In genomic region chr1:120561767-120562166, GRCh38 we compare ENCODE assay signal across 7 cellular contexts.
A peak's percentile ranks its signal among the peaks of the same experiment; 100 is the strongest.
DNase-seq lines count a peak whose midpoint lies in the region; ATAC-seq, FAIRE-seq and TF ChIP-seq lines count a peak whose summit lies in the region.
"Not testable (repeated sequence)": the region's sequence is repeated elsewhere in the genome, so short reads cannot be mapped to it uniquely, and the experiment has no call there.

No MANE protein-coding gene starts in this region.

- not testable (repeated sequence) for H2AFZ ChIP-seq in KMS-11 (ENCODE audit: low read depth); GM12878 (ENCODE audit: control insufficient read depth, low read depth, low read length)

- not testable (repeated sequence) for FAIRE-seq in GM12878 (lab: Jason Lieb, UNC)

- SMC1A ChIA-PET in GM12878 (lab: Charles Lee; ENCODE audit: uncharacterized antibody, unreplicated experiment) = not testable (repeated sequence)

- not testable (repeated sequence) for H3K4me1 ChIP-seq in CD4-positive, CD25-positive, alpha-beta regulatory T cell (ENCODE audit: control insufficient read depth, insufficient read depth, low read length, poor library complexity, severe bottlenecking); GM12878 (ENCODE audit: control insufficient read depth, insufficient read depth, low read length); naive thymus-derived CD4-positive, alpha-beta T cell (ENCODE audit: control insufficient read depth in 2 of 2, insufficient read depth in 2 of 2, low read length in 2 of 2)
- peaks cover 21% of the 10 kb centered on the region for H3K4me1 ChIP-seq in KMS-11 (ENCODE audit: low read depth, poor library complexity, severe bottlenecking)

- peak overlapping the region; percentile 46 to 67 (median 62) for H3K4me3 Mint-ChIP-seq in CD4-positive, CD25-positive, alpha-beta regulatory T cell
- not testable (repeated sequence) for H3K4me3 Mint-ChIP-seq in T-helper 17 cell; activated CD4-positive, alpha-beta memory T cell treated with anti-CD3 and anti-CD28 coated beads for 36 hours
- peak overlapping the region in 8 of 10 donors; percentile 21 to 59 (median 48) for H3K4me3 Mint-ChIP-seq in naive thymus-derived CD4-positive, alpha-beta T cell

- not testable (repeated sequence) for H3K9me3 ChIP-seq in CD4-positive, CD25-positive, alpha-beta regulatory T cell (ENCODE audit: control insufficient read depth in 2 of 2, low read length in 2 of 2); T-helper 17 cell (ENCODE audit: control insufficient read depth, low read length, poor library complexity, severe bottlenecking); GM12878 (replicated peaks; ENCODE audit: control insufficient read depth, insufficient read depth, low read length); naive thymus-derived CD4-positive, alpha-beta T cell (ENCODE audit: control insufficient read depth in 2 of 3, low read length in 3 of 3)

- ATAC-seq in CD4-positive, CD25-positive, alpha-beta regulatory T cell (ENCODE audit: low read depth in 2 of 2) = peak; percentile 79 to 82
- ATAC-seq in T-helper 17 cell (peak; percentile 64), GM12878 (peak; percentile 3; the same call in 2 of the 3 replicates)
- ATAC-seq in naive thymus-derived CD4-positive, alpha-beta T cell = peak; percentile 70

- not testable (repeated sequence) for H3K79me2 ChIP-seq in KMS-11 (ENCODE audit: insufficient read depth, low read depth); GM12878 (ENCODE audit: control insufficient read depth, insufficient read depth, low read length)

- not testable (repeated sequence) for H3K9ac ChIP-seq in KMS-11; GM12878 (ENCODE audit: control insufficient read depth, insufficient read depth, low read length)

- in situ Hi-C loops in GM12878 (cut with MboI) = not testable (repeated sequence)

- peak overlapping the region; percentile 23 for H3K27ac ChIP-seq in CD4-positive, CD25-positive, alpha-beta regulatory T cell (ENCODE audit: insufficient read depth, low read length, poor library complexity, severe bottlenecking)
- not testable (repeated sequence) for H3K27ac ChIP-seq in KMS-11; GM12878 (ENCODE audit: control insufficient read depth, insufficient read depth); naive thymus-derived CD4-positive, alpha-beta T cell (ENCODE audit: low read depth, low read length)

- CTCF ChIA-PET in activated CD4-positive, alpha-beta memory T cell treated with anti-CD3 and anti-CD28 coated beads for 36 hours (lab: Charles Lee); GM12878 (lab: Yijun Ruan, JAX); naive thymus-derived CD4-positive, alpha-beta T cell (lab: Charles Lee): not testable (repeated sequence)

- not testable (repeated sequence) for TF ChIP-seq POLR2A in GM12878 (IDR thresholded peaks at IDR 0.05; ENCODE audit: low read depth, low read length)

- H3K27me3 ChIP-seq in CD4-positive, CD25-positive, alpha-beta regulatory T cell (ENCODE audit: control insufficient read depth, insufficient read depth, low read length); KMS-11 (ENCODE audit: insufficient read depth, low read depth); GM12878 (replicated peaks in 1 of 2; ENCODE audit: control insufficient read depth in 2 of 2, insufficient read depth in 2 of 2, low read length in 1 of 2); naive thymus-derived CD4-positive, alpha-beta T cell (ENCODE audit: control insufficient read depth in 2 of 2, insufficient read depth in 2 of 2, low read length in 2 of 2): not testable (repeated sequence)

- not testable (repeated sequence) for H3K27ac Mint-ChIP-seq in CD4-positive, CD25-positive, alpha-beta regulatory T cell; T-helper 17 cell
- peak overlapping the region; percentile 25 for H3K27ac Mint-ChIP-seq in activated CD4-positive, alpha-beta memory T cell treated with anti-CD3 and anti-CD28 coated beads for 36 hours
- peak overlapping the region in 6 of 9 donors; percentile 45 to 72 (median 61) for H3K27ac Mint-ChIP-seq in naive thymus-derived CD4-positive, alpha-beta T cell

- not testable (repeated sequence) for H3K27me3 Mint-ChIP-seq in CD4-positive, CD25-positive, alpha-beta regulatory T cell; T-helper 17 cell; activated CD4-positive, alpha-beta memory T cell treated with anti-CD3 and anti-CD28 coated beads for 36 hours; naive thymus-derived CD4-positive, alpha-beta T cell

- WGBS in GM12878 (ENCODE audit: insufficient coverage, insufficient replicate concordance, low lambda C conversion rate, missing lambda C conversion rate) = 13% methylated on average over 3 of the region's 3 CpGs

- H4K20me1 ChIP-seq in KMS-11 (ENCODE audit: insufficient read depth); GM12878 (ENCODE audit: control insufficient read depth, insufficient read depth): not testable (repeated sequence)

- H3K9me3 Mint-ChIP-seq in CD4-positive, CD25-positive, alpha-beta regulatory T cell; activated CD4-positive, alpha-beta memory T cell treated with anti-CD3 and anti-CD28 coated beads for 36 hours; naive thymus-derived CD4-positive, alpha-beta T cell: not testable (repeated sequence)

- TF ChIP-seq EP300 in GM12878 (IDR thresholded peaks at IDR 0.05; ENCODE audit: borderline replicate concordance in 1 of 2, control insufficient read depth in 1 of 2, low read depth in 2 of 2, low read length in 2 of 2) = not testable (repeated sequence)

- peak overlapping the region; percentile 48; the same call in 1 of the 2 replicates for H3K4me2 ChIP-seq in KMS-11
- not testable (repeated sequence) for H3K4me2 ChIP-seq in GM12878 (ENCODE audit: control insufficient read depth, insufficient read depth)

- intact Hi-C loops in activated CD4-positive, alpha-beta memory T cell treated with anti-CD3 and anti-CD28 coated beads for 36 hours (cut with micrococcal nuclease); GM12878 (cut with micrococcal nuclease; ENCODE audit: unreplicated experiment); naive thymus-derived CD4-positive, alpha-beta T cell (cut with micrococcal nuclease): not testable (repeated sequence)

- peaks cover under 1 to 15% (median 3%) of the 10 kb centered on the region in 4 donors for H3K4me1 Mint-ChIP-seq in CD4-positive, CD25-positive, alpha-beta regulatory T cell
- H3K4me1 Mint-ChIP-seq in T-helper 17 cell; activated CD4-positive, alpha-beta memory T cell treated with anti-CD3 and anti-CD28 coated beads for 36 hours (ENCODE audit: low read depth); naive thymus-derived CD4-positive, alpha-beta T cell: not testable (repeated sequence)

- BruUV-seq in GM12878 (replicated peaks; lab: Mats Ljungman, UMichigan) = not testable (repeated sequence)

- TF ChIP-seq RAD21 in GM12878 (IDR thresholded peaks at IDR 0.05; ENCODE audit: insufficient read depth, low read depth, low read length) = not testable (repeated sequence)

- TF ChIP-seq CTCF in GM12865 (IDR thresholded peaks at IDR 0.05; ENCODE audit: insufficient read depth, low read depth, low read length, missing control alignments); KMS-11 (conservative IDR thresholded peaks at IDR 0.05; ENCODE audit: low read depth, low read length); GM12878 (IDR thresholded peaks at IDR 0.05 in 2 of 3, conservative IDR thresholded peaks at IDR 0.05 in 1 of 3; ENCODE audit: control insufficient read depth in 2 of 3, extremely low read depth in 1 of 3, insufficient read depth in 1 of 3, low read depth in 3 of 3, low read length in 3 of 3): not testable (repeated sequence)

- H3K4me3 ChIP-seq in CD4-positive, CD25-positive, alpha-beta regulatory T cell (ENCODE audit: low read depth, low read length) = peak overlapping the region; percentile 37
- H3K4me3 ChIP-seq in GM12865 (ENCODE audit: low read depth, low read length); KMS-11 (IDR thresholded peaks at IDR 0.05; ENCODE audit: insufficient read depth, low read depth, low read length); GM12878; naive thymus-derived CD4-positive, alpha-beta T cell (ENCODE audit: low read length): not testable (repeated sequence)

- RAD21 ChIA-PET in GM12878 (lab: Charles Lee; ENCODE audit: unreplicated experiment) = not testable (repeated sequence)

- H3K36me3 Mint-ChIP-seq in CD4-positive, CD25-positive, alpha-beta regulatory T cell; T-helper 17 cell (ENCODE audit: low read depth); activated CD4-positive, alpha-beta memory T cell treated with anti-CD3 and anti-CD28 coated beads for 36 hours; naive thymus-derived CD4-positive, alpha-beta T cell: not testable (repeated sequence)

- POLR2A ChIA-PET in activated CD4-positive, alpha-beta memory T cell treated with anti-CD3 and anti-CD28 coated beads for 36 hours (lab: Charles Lee); GM12878 (lab: Charles Lee); naive thymus-derived CD4-positive, alpha-beta T cell (lab: Charles Lee): not testable (repeated sequence)

- H3K36me3 ChIP-seq in CD4-positive, CD25-positive, alpha-beta regulatory T cell (ENCODE audit: control insufficient read depth, insufficient read depth, low read length); KMS-11 (ENCODE audit: insufficient read depth); GM12878 (ENCODE audit: control insufficient read depth in 2 of 2, insufficient read depth in 2 of 2, low read length in 1 of 2); naive thymus-derived CD4-positive, alpha-beta T cell (ENCODE audit: control insufficient read depth in 2 of 3, insufficient read depth in 3 of 3, low read length in 3 of 3): not testable (repeated sequence)

- DNase-seq in CD4-positive, CD25-positive, alpha-beta regulatory T cell = peak in 2 of 3 donors; percentile 66 to 78
- DNase-seq in GM12865 (ENCODE audit: low read depth) = peak; percentile 14
- not testable (repeated sequence) for DNase-seq in T-helper 17 cell; activated CD4-positive, alpha-beta memory T cell treated with anti-CD3 and anti-CD28 coated beads for 36 hours; GM12878 (ENCODE audit: low read depth, low spot score)
- peak in 7 of 9 donors; percentile 8 to 71 (median 56) for DNase-seq in naive thymus-derived CD4-positive, alpha-beta T cell

Comparison
In these comparisons a context has a peak if more than half of its experiments do, and no peak if none do; other contexts are left out.
1. ATAC-seq: peak in every context shown above with its lines; median percentile 80 in CD4-positive, CD25-positive, alpha-beta regulatory T cell; 70 in naive thymus-derived CD4-positive, alpha-beta T cell; 64 in T-helper 17 cell; 3 in GM12878.